In the genomic region with DNA sequence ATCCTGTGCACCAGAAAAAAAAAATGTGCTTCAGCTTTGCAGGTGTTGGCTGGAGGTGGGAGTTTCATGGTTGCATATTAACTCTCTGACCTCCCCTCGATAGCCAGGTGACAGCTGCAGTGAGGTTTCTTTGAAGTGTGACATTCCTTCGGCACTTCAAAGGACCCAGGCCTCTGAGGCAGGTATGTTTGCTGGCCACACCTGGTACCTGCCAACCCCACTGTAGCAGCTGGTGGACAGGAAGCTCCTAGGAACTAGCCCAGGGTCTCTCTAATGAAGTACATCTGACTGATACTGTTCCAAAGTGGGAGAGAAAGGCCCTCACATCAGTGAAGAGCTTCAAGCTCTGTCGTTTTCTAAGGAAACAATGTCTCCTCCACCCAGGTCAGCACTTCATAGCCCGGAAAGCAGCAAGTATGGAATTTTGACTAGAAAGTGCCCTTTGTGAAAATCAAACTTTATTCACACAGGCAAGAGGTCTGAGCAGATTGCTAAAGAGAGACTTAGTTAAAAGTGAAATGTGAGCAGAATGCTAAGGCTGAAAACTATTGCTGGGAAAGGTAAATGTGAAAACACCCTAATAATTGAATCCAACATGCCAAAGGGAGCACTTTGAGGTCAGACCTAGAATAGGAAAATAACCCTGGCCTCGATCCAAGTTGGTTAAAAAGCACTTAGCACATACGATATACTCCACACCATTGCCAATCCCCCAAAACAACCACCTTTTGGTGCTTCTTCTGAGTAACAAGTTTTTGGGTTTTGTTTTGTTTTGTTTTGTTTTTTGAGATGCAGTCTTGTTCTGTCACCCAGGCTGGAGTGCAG, we compare ENCODE assay signal across 1 cellular context.
A peak's percentile ranks its signal among the peaks of the same experiment; 100 is the strongest.
TF ChIP-seq lines count a peak whose summit lies in the region.

No MANE protein-coding gene starts in this region.

TF ChIP-seq in HepG2, 621 proteins besides CTCF, POLR2A, EP300 and RAD21 (continued from another document and continues in another):
- no peak for TF ChIP-seq POLR2AphosphoS5 (IDR thresholded peaks at IDR 0.05; ENCODE audit: low read depth, low read length)
- no peak for TF ChIP-seq ZNF616 (CRISPR knock-in tag; IDR thresholded peaks at IDR 0.05; ENCODE audit: low read depth)
- TF ChIP-seq NFYC (CRISPR knock-in tag; IDR thresholded peaks at IDR 0.05), result no peak; the same call in 1 of the 2 replicates
- TF ChIP-seq, protein P1, sequence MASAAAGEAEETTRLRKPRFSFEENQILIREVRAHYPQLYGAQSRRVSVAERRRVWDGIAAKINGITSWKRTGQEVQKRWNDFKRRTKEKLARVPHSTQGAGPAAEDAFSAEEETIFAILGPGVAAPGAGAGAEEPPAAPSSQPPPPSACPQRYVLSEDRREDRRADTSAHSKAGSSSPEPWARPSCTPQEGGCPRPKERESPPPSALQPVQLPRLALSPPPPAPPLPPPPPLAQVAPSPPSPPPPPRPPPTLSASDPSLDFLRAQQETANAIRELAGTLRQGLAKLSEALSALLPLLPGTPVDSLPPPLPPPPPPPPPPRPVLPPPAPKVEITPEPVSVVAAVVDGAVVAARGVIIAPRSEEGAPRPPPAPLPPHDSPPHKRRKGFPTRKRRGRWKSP (CRISPR knock-in tag; IDR thresholded peaks at IDR 0.05), result no peak
- peak; percentile 54; the same call in 1 of the 2 replicates for TF ChIP-seq ELF3 (CRISPR knock-in tag; IDR thresholded peaks at IDR 0.05)
- TF ChIP-seq TSC22D2 (CRISPR knock-in tag; IDR thresholded peaks at IDR 0.05; ENCODE audit: borderline replicate concordance), result no peak
- TF ChIP-seq MAFG (CRISPR knock-in tag; IDR thresholded peaks at IDR 0.05), result no peak
- TF ChIP-seq, protein P2, sequence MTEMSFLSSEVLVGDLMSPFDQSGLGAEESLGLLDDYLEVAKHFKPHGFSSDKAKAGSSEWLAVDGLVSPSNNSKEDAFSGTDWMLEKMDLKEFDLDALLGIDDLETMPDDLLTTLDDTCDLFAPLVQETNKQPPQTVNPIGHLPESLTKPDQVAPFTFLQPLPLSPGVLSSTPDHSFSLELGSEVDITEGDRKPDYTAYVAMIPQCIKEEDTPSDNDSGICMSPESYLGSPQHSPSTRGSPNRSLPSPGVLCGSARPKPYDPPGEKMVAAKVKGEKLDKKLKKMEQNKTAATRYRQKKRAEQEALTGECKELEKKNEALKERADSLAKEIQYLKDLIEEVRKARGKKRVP (CRISPR knock-in tag; IDR thresholded peaks at IDR 0.05), result no peak
- TF ChIP-seq AHR (CRISPR knock-in tag; IDR thresholded peaks at IDR 0.05), result no peak
- TF ChIP-seq TEAD3 (CRISPR knock-in tag; optimal IDR thresholded peaks at IDR 0.05; ENCODE audit: borderline replicate concordance), result peak; percentile 98
- TF ChIP-seq ZBTB1 (CRISPR knock-in tag; IDR thresholded peaks at IDR 0.05; ENCODE audit: borderline replicate concordance), result no peak
- TF ChIP-seq, protein P3, sequence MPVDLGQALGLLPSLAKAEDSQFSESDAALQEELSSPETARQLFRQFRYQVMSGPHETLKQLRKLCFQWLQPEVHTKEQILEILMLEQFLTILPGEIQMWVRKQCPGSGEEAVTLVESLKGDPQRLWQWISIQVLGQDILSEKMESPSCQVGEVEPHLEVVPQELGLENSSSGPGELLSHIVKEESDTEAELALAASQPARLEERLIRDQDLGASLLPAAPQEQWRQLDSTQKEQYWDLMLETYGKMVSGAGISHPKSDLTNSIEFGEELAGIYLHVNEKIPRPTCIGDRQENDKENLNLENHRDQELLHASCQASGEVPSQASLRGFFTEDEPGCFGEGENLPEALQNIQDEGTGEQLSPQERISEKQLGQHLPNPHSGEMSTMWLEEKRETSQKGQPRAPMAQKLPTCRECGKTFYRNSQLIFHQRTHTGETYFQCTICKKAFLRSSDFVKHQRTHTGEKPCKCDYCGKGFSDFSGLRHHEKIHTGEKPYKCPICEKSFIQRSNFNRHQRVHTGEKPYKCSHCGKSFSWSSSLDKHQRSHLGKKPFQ (CRISPR knock-in tag; IDR thresholded peaks at IDR 0.05; ENCODE audit: insufficient replicate concordance), result no peak
- no peak for TF ChIP-seq CENPX (CRISPR knock-in tag; IDR thresholded peaks at IDR 0.05)
- 0 out of 2 replicates have a peak, but pooled peaks have one; percentile 36 for TF ChIP-seq ZNF335 (CRISPR knock-in tag; IDR thresholded peaks at IDR 0.05)
- TF ChIP-seq RFXANK (CRISPR knock-in tag; IDR thresholded peaks at IDR 0.05), result no peak
- TF ChIP-seq ZBTB7A (CRISPR knock-in tag; IDR thresholded peaks at IDR 0.05), result no peak
- TF ChIP-seq ZNF768 (CRISPR knock-in tag; IDR thresholded peaks at IDR 0.05), result no peak
- peak; percentile 58; the same call in 1 of the 2 replicates for TF ChIP-seq PHF21A (CRISPR knock-in tag; IDR thresholded peaks at IDR 0.05)
- TF ChIP-seq SAFB2 (CRISPR knock-in tag; IDR thresholded peaks at IDR 0.05; ENCODE audit: borderline replicate concordance, low read depth), result no peak
- TF ChIP-seq, protein P4, sequence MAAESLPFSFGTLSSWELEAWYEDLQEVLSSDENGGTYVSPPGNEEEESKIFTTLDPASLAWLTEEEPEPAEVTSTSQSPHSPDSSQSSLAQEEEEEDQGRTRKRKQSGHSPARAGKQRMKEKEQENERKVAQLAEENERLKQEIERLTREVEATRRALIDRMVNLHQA (CRISPR knock-in tag; IDR thresholded peaks at IDR 0.05), result no peak
- TF ChIP-seq, protein P5, sequence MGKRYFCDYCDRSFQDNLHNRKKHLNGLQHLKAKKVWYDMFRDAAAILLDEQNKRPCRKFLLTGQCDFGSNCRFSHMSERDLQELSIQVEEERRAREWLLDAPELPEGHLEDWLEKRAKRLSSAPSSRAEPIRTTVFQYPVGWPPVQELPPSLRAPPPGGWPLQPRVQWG (CRISPR knock-in tag; IDR thresholded peaks at IDR 0.05; ENCODE audit: borderline replicate concordance, low read depth), result no peak
- no peak for TF ChIP-seq DR1 (CRISPR knock-in tag; IDR thresholded peaks at IDR 0.05)
- TF ChIP-seq ZNF644 (CRISPR knock-in tag; IDR thresholded peaks at IDR 0.05; ENCODE audit: low read depth), result no peak
- TF ChIP-seq SMAD3 (CRISPR knock-in tag; IDR thresholded peaks at IDR 0.05), result no peak
- no peak for TF ChIP-seq KDM5B (CRISPR knock-in tag; IDR thresholded peaks at IDR 0.05; ENCODE audit: borderline replicate concordance)
- TF ChIP-seq, protein P6, sequence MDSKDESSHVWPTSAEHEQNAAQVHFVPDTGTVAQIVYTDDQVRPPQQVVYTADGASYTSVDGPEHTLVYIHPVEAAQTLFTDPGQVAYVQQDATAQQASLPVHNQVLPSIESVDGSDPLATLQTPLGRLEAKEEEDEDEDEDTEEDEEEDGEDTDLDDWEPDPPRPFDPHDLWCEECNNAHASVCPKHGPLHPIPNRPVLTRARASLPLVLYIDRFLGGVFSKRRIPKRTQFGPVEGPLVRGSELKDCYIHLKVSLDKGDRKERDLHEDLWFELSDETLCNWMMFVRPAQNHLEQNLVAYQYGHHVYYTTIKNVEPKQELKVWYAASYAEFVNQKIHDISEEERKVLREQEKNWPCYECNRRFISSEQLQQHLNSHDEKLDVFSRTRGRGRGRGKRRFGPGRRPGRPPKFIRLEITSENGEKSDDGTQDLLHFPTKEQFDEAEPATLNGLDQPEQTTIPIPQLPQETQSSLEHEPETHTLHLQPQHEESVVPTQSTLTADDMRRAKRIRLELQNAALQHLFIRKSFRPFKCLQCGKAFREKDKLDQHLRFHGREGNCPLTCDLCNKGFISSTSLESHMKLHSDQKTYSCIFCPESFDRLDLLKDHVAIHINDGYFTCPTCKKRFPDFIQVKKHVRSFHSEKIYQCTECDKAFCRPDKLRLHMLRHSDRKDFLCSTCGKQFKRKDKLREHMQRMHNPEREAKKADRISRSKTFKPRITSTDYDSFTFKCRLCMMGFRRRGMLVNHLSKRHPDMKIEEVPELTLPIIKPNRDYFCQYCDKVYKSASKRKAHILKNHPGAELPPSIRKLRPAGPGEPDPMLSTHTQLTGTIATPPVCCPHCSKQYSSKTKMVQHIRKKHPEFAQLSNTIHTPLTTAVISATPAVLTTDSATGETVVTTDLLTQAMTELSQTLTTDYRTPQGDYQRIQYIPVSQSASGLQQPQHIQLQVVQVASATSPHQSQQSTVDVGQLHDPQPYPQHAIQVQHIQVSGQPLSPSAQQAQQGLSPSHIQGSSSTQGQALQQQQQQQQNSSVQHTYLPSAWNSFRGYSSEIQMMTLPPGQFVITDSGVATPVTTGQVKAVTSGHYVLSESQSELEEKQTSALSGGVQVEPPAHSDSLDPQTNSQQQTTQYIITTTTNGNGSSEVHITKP (CRISPR knock-in tag; IDR thresholded peaks at IDR 0.05; ENCODE audit: low read depth), result no peak
- no peak for TF ChIP-seq ZNF333 (CRISPR knock-in tag; IDR thresholded peaks at IDR 0.05; ENCODE audit: borderline replicate concordance)
- TF ChIP-seq MZF1 (CRISPR knock-in tag; IDR thresholded peaks at IDR 0.05; ENCODE audit: borderline replicate concordance), result no peak
- TF ChIP-seq, protein P7, sequence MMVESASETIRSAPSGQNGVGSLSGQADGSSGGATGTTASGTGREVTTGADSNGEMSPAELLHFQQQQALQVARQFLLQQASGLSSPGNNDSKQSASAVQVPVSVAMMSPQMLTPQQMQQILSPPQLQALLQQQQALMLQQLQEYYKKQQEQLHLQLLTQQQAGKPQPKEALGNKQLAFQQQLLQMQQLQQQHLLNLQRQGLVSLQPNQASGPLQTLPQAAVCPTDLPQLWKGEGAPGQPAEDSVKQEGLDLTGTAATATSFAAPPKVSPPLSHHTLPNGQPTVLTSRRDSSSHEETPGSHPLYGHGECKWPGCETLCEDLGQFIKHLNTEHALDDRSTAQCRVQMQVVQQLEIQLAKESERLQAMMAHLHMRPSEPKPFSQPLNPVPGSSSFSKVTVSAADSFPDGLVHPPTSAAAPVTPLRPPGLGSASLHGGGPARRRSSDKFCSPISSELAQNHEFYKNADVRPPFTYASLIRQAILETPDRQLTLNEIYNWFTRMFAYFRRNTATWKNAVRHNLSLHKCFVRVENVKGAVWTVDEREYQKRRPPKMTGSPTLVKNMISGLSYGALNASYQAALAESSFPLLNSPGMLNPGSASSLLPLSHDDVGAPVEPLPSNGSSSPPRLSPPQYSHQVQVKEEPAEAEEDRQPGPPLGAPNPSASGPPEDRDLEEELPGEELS (CRISPR knock-in tag; IDR thresholded peaks at IDR 0.05), result peak; percentile 89
- no peak for TF ChIP-seq ZNF841 (CRISPR knock-in tag; IDR thresholded peaks at IDR 0.05; ENCODE audit: borderline replicate concordance)
- TF ChIP-seq TGIF2 (CRISPR knock-in tag; IDR thresholded peaks at IDR 0.05), result peak; percentile 78
- no peak for TF ChIP-seq ZNF724P (CRISPR knock-in tag; IDR thresholded peaks at IDR 0.05; ENCODE audit: borderline replicate concordance)
- TF ChIP-seq XBP1 (CRISPR knock-in tag; IDR thresholded peaks at IDR 0.05), result no peak
- TF ChIP-seq, protein P8, sequence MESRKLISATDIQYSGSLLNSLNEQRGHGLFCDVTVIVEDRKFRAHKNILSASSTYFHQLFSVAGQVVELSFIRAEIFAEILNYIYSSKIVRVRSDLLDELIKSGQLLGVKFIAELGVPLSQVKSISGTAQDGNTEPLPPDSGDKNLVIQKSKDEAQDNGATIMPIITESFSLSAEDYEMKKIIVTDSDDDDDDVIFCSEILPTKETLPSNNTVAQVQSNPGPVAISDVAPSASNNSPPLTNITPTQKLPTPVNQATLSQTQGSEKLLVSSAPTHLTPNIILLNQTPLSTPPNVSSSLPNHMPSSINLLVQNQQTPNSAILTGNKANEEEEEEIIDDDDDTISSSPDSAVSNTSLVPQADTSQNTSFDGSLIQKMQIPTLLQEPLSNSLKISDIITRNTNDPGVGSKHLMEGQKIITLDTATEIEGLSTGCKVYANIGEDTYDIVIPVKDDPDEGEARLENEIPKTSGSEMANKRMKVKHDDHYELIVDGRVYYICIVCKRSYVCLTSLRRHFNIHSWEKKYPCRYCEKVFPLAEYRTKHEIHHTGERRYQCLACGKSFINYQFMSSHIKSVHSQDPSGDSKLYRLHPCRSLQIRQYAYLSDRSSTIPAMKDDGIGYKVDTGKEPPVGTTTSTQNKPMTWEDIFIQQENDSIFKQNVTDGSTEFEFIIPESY (CRISPR knock-in tag; IDR thresholded peaks at IDR 0.05), result 0 out of 2 replicates have a peak, but pooled peaks have one; percentile 36
- no peak for TF ChIP-seq ZNF891 (CRISPR knock-in tag; IDR thresholded peaks at IDR 0.05)
- TF ChIP-seq, protein P9, sequence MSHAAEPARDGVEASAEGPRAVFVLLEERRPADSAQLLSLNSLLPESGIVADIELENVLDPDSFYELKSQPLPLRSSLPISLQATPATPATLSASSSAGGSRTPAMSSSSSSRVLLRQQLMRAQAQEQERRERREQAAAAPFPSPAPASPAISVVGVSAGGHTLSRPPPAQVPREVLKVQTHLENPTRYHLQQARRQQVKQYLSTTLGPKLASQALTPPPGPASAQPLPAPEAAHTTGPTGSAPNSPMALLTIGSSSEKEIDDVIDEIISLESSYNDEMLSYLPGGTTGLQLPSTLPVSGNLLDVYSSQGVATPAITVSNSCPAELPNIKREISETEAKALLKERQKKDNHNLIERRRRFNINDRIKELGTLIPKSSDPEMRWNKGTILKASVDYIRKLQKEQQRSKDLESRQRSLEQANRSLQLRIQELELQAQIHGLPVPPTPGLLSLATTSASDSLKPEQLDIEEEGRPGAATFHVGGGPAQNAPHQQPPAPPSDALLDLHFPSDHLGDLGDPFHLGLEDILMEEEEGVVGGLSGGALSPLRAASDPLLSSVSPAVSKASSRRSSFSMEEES (CRISPR knock-in tag; IDR thresholded peaks at IDR 0.05), result peak; percentile 52; the same call in 1 of the 2 replicates
- TF ChIP-seq ZNF790 (CRISPR knock-in tag; IDR thresholded peaks at IDR 0.05; ENCODE audit: borderline replicate concordance), result no peak
- TF ChIP-seq RAD51 (IDR thresholded peaks at IDR 0.05; ENCODE audit: borderline replicate concordance), result no peak
- no peak for TF ChIP-seq CHD4 (IDR thresholded peaks at IDR 0.05; ENCODE audit: borderline replicate concordance, low read length)
- no peak for TF ChIP-seq AKAP8 (CRISPR knock-in tag; IDR thresholded peaks at IDR 0.05)
- TF ChIP-seq, protein P10, sequence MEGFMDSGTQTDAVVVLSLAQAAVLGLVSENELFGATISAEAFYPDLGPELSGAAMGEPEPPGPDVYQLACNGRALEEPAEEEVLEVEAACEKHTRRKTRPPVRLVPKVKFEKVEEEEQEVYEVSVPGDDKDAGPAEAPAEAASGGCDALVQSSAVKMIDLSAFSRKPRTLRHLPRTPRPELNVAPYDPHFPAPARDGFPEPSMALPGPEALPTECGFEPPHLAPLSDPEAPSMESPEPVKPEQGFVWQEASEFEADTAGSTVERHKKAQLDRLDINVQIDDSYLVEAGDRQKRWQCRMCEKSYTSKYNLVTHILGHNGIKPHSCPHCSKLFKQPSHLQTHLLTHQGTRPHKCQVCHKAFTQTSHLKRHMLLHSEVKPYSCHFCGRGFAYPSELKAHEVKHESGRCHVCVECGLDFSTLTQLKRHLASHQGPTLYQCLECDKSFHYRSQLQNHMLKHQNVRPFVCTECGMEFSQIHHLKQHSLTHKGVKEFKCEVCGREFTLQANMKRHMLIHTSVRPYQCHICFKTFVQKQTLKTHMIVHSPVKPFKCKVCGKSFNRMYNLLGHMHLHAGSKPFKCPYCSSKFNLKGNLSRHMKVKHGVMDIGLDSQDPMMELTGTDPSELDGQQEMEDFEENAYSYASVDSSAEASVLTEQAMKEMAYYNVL (CRISPR knock-in tag; IDR thresholded peaks at IDR 0.05; ENCODE audit: borderline replicate concordance), result peak; percentile 71; the same call in 1 of the 2 replicates
- TF ChIP-seq ZNF274 (CRISPR knock-in tag; IDR thresholded peaks at IDR 0.05), result no peak
- no peak for TF ChIP-seq TOE1 (CRISPR knock-in tag; IDR thresholded peaks at IDR 0.05)
- TF ChIP-seq, protein P11, sequence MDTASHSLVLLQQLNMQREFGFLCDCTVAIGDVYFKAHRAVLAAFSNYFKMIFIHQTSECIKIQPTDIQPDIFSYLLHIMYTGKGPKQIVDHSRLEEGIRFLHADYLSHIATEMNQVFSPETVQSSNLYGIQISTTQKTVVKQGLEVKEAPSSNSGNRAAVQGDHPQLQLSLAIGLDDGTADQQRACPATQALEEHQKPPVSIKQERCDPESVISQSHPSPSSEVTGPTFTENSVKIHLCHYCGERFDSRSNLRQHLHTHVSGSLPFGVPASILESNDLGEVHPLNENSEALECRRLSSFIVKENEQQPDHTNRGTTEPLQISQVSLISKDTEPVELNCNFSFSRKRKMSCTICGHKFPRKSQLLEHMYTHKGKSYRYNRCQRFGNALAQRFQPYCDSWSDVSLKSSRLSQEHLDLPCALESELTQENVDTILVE (CRISPR knock-in tag; IDR thresholded peaks at IDR 0.05), result no peak
